8 cellular contexts compared by ENCODE assay signal in genomic region chr14:96363751-96364336, GRCh38. TPM values are rescaled to one million over a fixed set of nuclear protein-coding genes. Genes with fewer than 3 reads are reported as not detected.
DNase-seq lines count a peak whose midpoint lies in the region; ATAC-seq and TF ChIP-seq lines count a peak whose summit lies in the region.

No MANE protein-coding gene starts in this region.

- ATAC-seq in activated CD8-positive, alpha-beta memory T cell treated with anti-CD3 and anti-CD28 coated beads, Interleukin-2, amount 10 ng/mL, durations not matched to agents 7 days and 5 days = peak; percentile 4
- ATAC-seq in HG02970 (IDR thresholded peaks at IDR 0.05; ENCODE audit: low FRiP score, unreplicated experiment) = peak; percentile 22
- ATAC-seq in activated T-cell treated with anti-CD3 and anti-CD28 coated beads, Interleukin-2, amount 50 U/mL, for 4 hours = peak; percentile 15 to 17

- H3K36me3 ChIP-seq in neuron (ENCODE audit: insufficient read depth, low read length) (no peaks in the 10 kb centered on the region), tibial nerve (no peaks in the 10 kb centered on the region)

- H3K4me1 ChIP-seq in neuron (ENCODE audit: insufficient read depth, low read length) = peaks cover 20% of the 10 kb centered on the region
- peaks cover 0 to 45% (median 28%) of the 10 kb centered on the region in 4 donors for H3K4me1 ChIP-seq in tibial nerve

- H3K36me3 Mint-ChIP-seq in activated CD8-positive, alpha-beta memory T cell treated with anti-CD3 and anti-CD28 coated beads, Interleukin-2, amount 10 ng/mL, durations not matched to agents 7 days and 5 days = peaks cover 10% of the 10 kb centered on the region
- peaks cover 10% of the 10 kb centered on the region for H3K36me3 Mint-ChIP-seq in activated T-cell treated with anti-CD3 and anti-CD28 coated beads, Interleukin-2, amount 50 U/mL, for 4 hours (ENCODE audit: insufficient read depth)

- H3K27me3 Mint-ChIP-seq in activated CD8-positive, alpha-beta memory T cell treated with anti-CD3 and anti-CD28 coated beads, Interleukin-2, amount 10 ng/mL, durations not matched to agents 7 days and 5 days = no peaks in the 10 kb centered on the region
- no peaks in the 10 kb centered on the region for H3K27me3 Mint-ChIP-seq in activated T-cell treated with anti-CD3 and anti-CD28 coated beads, Interleukin-2, amount 50 U/mL, for 4 hours (ENCODE audit: low read depth)

- no peak for TF ChIP-seq POLR2A in tibial nerve (IDR thresholded peaks at IDR 0.05)

- peak; percentile 57 for DNase-seq in activated CD8-positive, alpha-beta memory T cell treated with anti-CD3 and anti-CD28 coated beads, Interleukin-2, amount 10 ng/mL, durations not matched to agents 7 days and 5 days
- no peak for DNase-seq in activated CD8-positive, alpha-beta memory T cell treated with anti-CD3 and anti-CD28 coated beads for 24 hours
- DNase-seq in NCI-H524 treated with DMSO at 0.1 percent for 48 hours (lab: John Stamatoyannopoulos, UW) = peak; percentile 83
- DNase-seq in activated T-cell treated with anti-CD3 and anti-CD28 coated beads, Interleukin-2, amount 50 U/mL, for 4 hours = peak; percentile 20
- peak; percentile 50 to 76 for DNase-seq in foreskin fibroblast
- peak in 1 of 2 donors; percentile 7 for DNase-seq in tibial nerve (ENCODE audit: low spot score in 2 of 2)

- CTCF ChIA-PET in activated CD8-positive, alpha-beta memory T cell treated with anti-CD3 and anti-CD28 coated beads, Interleukin-2, amount 10 ng/mL, durations not matched to agents 7 days and 5 days (lab: Charles Lee) = no interaction called here

- TF ChIP-seq CTCF in foreskin fibroblast (IDR thresholded peaks at IDR 0.05; ENCODE audit: low read depth, low read length) (no peak), tibial nerve (IDR thresholded peaks at IDR 0.05) (no peak)

- H3K27me3 ChIP-seq in neuron (ENCODE audit: insufficient read depth, low read length) = no peaks in the 10 kb centered on the region
- H3K27me3 ChIP-seq in tibial nerve = no peaks in the 10 kb centered on the region

- peaks cover 39% of the 10 kb centered on the region for H3K4me1 Mint-ChIP-seq in activated CD8-positive, alpha-beta memory T cell treated with anti-CD3 and anti-CD28 coated beads, Interleukin-2, amount 10 ng/mL, durations not matched to agents 7 days and 5 days
- H3K4me1 Mint-ChIP-seq in activated T-cell treated with anti-CD3 and anti-CD28 coated beads, Interleukin-2, amount 50 U/mL, for 4 hours (ENCODE audit: low read depth) = peaks cover 57% of the 10 kb centered on the region

- H3K27ac Mint-ChIP-seq in activated CD8-positive, alpha-beta memory T cell treated with anti-CD3 and anti-CD28 coated beads, Interleukin-2, amount 10 ng/mL, durations not matched to agents 7 days and 5 days = peak overlapping the region; percentile 77

- peak overlapping the region; percentile 80 for H3K4me3 Mint-ChIP-seq in activated CD8-positive, alpha-beta memory T cell treated with anti-CD3 and anti-CD28 coated beads, Interleukin-2, amount 10 ng/mL, durations not matched to agents 7 days and 5 days
- peak overlapping the region; percentile 89 for H3K4me3 Mint-ChIP-seq in activated T-cell treated with anti-CD3 and anti-CD28 coated beads, Interleukin-2, amount 50 U/mL, for 4 hours

- no peaks in the 10 kb centered on the region for H3K9me3 Mint-ChIP-seq in activated CD8-positive, alpha-beta memory T cell treated with anti-CD3 and anti-CD28 coated beads, Interleukin-2, amount 10 ng/mL, durations not matched to agents 7 days and 5 days (ENCODE audit: low read depth)
- peaks cover 2% of the 10 kb centered on the region for H3K9me3 Mint-ChIP-seq in activated T-cell treated with anti-CD3 and anti-CD28 coated beads, Interleukin-2, amount 50 U/mL, for 4 hours

- H3K9me3 ChIP-seq in neuron (ENCODE audit: low read length) = no peaks in the 10 kb centered on the region
- no peaks in the 10 kb centered on the region for H3K9me3 ChIP-seq in tibial nerve

- peak overlapping the region; percentile 84 for H2AFZ ChIP-seq in neuron (ENCODE audit: low read depth, low read length)

- WGBS in tibial nerve, 2 donors = 1% methylated on average over 21 to 29 of the region's 38 CpGs

- peak overlapping the region; percentile 48 to 97 (median 94) for H3K27ac ChIP-seq in tibial nerve

- TF ChIP-seq EP300 in tibial nerve (IDR thresholded peaks at IDR 0.05) = no peak

- H3K4me3 ChIP-seq in foreskin fibroblast (ENCODE audit: low read depth in 1 of 2, low read length in 2 of 2) (peak overlapping the region; percentile 89 to 94), neuron (ENCODE audit: low read length) (peak overlapping the region; percentile 75), tibial nerve (peak overlapping the region; percentile 86 to 98 (median 91))

RNA-seq across cellular contexts. Expression of gene GSKIP, which starts 0.5 kb away (rescaled TPM):
- total RNA-seq in activated CD8-positive, alpha-beta memory T cell treated with anti-CD3 and anti-CD28 coated beads, Interleukin-2, amount 10 ng/mL, durations not matched to agents 7 days and 5 days = 10 to 100 TPM; 15.0 to 26.0 TPM
- 10 to 100 TPM; 17.9 to 21.1 (median 19.3) TPM for total RNA-seq in activated T-cell treated with anti-CD3 and anti-CD28 coated beads, Interleukin-2, amount 50 U/mL, for 4 hours
- 10 to 100 TPM in 3 of 4 donors, 1 to 10 TPM in 1; 9.9 to 23.2 (median 13.3) TPM for total RNA-seq in tibial nerve

RNA-seq across cellular contexts. Expression of gene ATG2B, which starts 0.7 kb away (rescaled TPM):
- 10 to 100 TPM; 14.7 to 15.4 TPM for total RNA-seq in activated CD8-positive, alpha-beta memory T cell treated with anti-CD3 and anti-CD28 coated beads, Interleukin-2, amount 10 ng/mL, durations not matched to agents 7 days and 5 days
- total RNA-seq in activated T-cell treated with anti-CD3 and anti-CD28 coated beads, Interleukin-2, amount 50 U/mL, for 4 hours = 10 to 100 TPM; 14.9 to 17.9 (median 17.4) TPM
- total RNA-seq in tibial nerve = 10 to 100 TPM; 26.4 to 44.9 (median 37.6) TPM

RNA-seq across cellular contexts. Expression of gene AK7, which starts 28.1 kb away (rescaled TPM):
- total RNA-seq in activated CD8-positive, alpha-beta memory T cell treated with anti-CD3 and anti-CD28 coated beads, Interleukin-2, amount 10 ng/mL, durations not matched to agents 7 days and 5 days = 1 to 10 TPM in 1 of 2 experiments, under 1 TPM in 1; 0.80 to 1.6 TPM
- total RNA-seq in activated T-cell treated with anti-CD3 and anti-CD28 coated beads, Interleukin-2, amount 50 U/mL, for 4 hours = under 1 TPM in 2 of 3 donors, not detected in 1; 0.13 to 0.18 TPM
- 1 to 10 TPM in 3 of 4 donors, under 1 TPM in 1; 0.90 to 8.4 (median 4.4) TPM for total RNA-seq in tibial nerve
